8 cellular contexts compared by ENCODE assay signal in genomic region chr7:127650842-127651555, GRCh38. TPM values are rescaled to one million over a fixed set of nuclear protein-coding genes. Genes with fewer than 3 reads are reported as not detected.
DNase-seq lines count a peak whose midpoint lies in the region; ATAC-seq and TF ChIP-seq lines count a peak whose summit lies in the region.

No MANE protein-coding gene starts in this region.

- H3K4me3 ChIP-seq in HUES64 (ENCODE audit: low read length) (peak overlapping the region; percentile 99), cardiac muscle cell (peak overlapping the region; percentile 29)

- H3K36me3 ChIP-seq in HUES64 (ENCODE audit: insufficient read depth, low read length) (peaks cover 8% of the 10 kb centered on the region; the same call in 1 of the 2 replicates), cardiac muscle cell (no peaks in the 10 kb centered on the region)

- intact Hi-C loops in sciatic nerve (cut with DNase I), result no loop called here

- 45% methylated on average over 29 of the region's 29 CpGs for WGBS in HUES64

- H3K9me3 ChIP-seq in HUES64 (ENCODE audit: insufficient read depth, low read depth, low read length), result no peaks in the 10 kb centered on the region
- no peaks in the 10 kb centered on the region for H3K9me3 ChIP-seq in cardiac muscle cell (ENCODE audit: low read depth)

- ATAC-seq in sciatic nerve (peak; percentile 11), HG02678 (IDR thresholded peaks at IDR 0.05; ENCODE audit: unreplicated experiment) (no peak), GM18870 (IDR thresholded peaks at IDR 0.05; ENCODE audit: unreplicated experiment) (no peak)

- H3K4me1 ChIP-seq in HUES64 (ENCODE audit: insufficient read depth, low read length), result peaks cover 39% of the 10 kb centered on the region
- peaks cover 12% of the 10 kb centered on the region for H3K4me1 ChIP-seq in cardiac muscle cell (ENCODE audit: low read depth)

- DNase-seq in ELF-1 (ENCODE audit: low read depth, low spot score), result peak; percentile 83
- peak; percentile 27 to 31 for DNase-seq in activated T-cell treated with anti-CD3 and anti-CD28 coated beads, Interleukin-2, amount 50 U/mL, for 48 hours
- peak in 1 of 2 donors; percentile 61 for DNase-seq in cardiac muscle cell (ENCODE audit: low read depth in 1 of 2, low spot score in 1 of 2)
- DNase-seq in sciatic nerve (ENCODE audit: low spot score), result no peak
- DNase-seq in stimulated activated CD4-positive, alpha-beta T cell treated with anti-CD3 and anti-CD28 coated beads, Interleukin-4, amount 100 ng/mL, for 1 hour, result no peak

- no peaks in the 10 kb centered on the region for H3K27me3 ChIP-seq in HUES64 (ENCODE audit: insufficient read depth, low read length)
- H3K27me3 ChIP-seq in cardiac muscle cell, result no peaks in the 10 kb centered on the region

- H3K9ac ChIP-seq in HUES64 (ENCODE audit: low read depth, low read length), result peak overlapping the region; percentile 89

- TF ChIP-seq CTCF in cardiac muscle cell (IDR thresholded peaks at IDR 0.05; ENCODE audit: low read depth, low read length), result no peak

- H3K27ac ChIP-seq in HUES64 (ENCODE audit: low read depth, low read length) (peak overlapping the region; percentile 90), cardiac muscle cell (peak overlapping the region; percentile 91)

RNA-seq across cellular contexts. Expression of gene SND1, which starts 1.0 kb away (rescaled TPM):
- polyA plus RNA-seq in HUES64 (2013, experiment 1 of 2), result 123 TPM
- polyA plus RNA-seq in HUES64 (2013, experiment 2 of 2), result 130 TPM
- total RNA-seq in cardiac muscle cell (172 and 187 TPM in 2 replicates), sciatic nerve (125 TPM)
- polyA plus RNA-seq in cardiac muscle cell, result 113 and 114 TPM in 2 replicates

RNA-seq across cellular contexts. Expression of gene PAX4, which starts 33.1 kb away (rescaled TPM):
- not detected for polyA plus RNA-seq in HUES64 (2013, experiment 1 of 2)
- not detected for polyA plus RNA-seq in HUES64 (2013, experiment 2 of 2)
- total RNA-seq in cardiac muscle cell, result not detected in 2 replicates
- polyA plus RNA-seq in cardiac muscle cell, result not detected in 2 replicates
- not detected for total RNA-seq in sciatic nerve

RNA-seq across cellular contexts. Expression of gene FSCN3, which starts 57.5 kb away (rescaled TPM):
- 0.90 TPM for polyA plus RNA-seq in HUES64 (2013, experiment 1 of 2)
- polyA plus RNA-seq in HUES64 (2013, experiment 2 of 2), result 2.7 TPM
- total RNA-seq in cardiac muscle cell (1.0 and 1.1 TPM in 2 replicates), sciatic nerve (0.27 TPM)
- 0.43 and 1.8 TPM in 2 replicates for polyA plus RNA-seq in cardiac muscle cell

Comparison
In these comparisons a context has a peak if more than half of its experiments do, and no peak if none do; other contexts are left out.
1. DNase-seq: peak in ELF-1 (single experiment) and activated T-cell treated with anti-CD3 and anti-CD28 coated beads, Interleukin-2, amount 50 U/mL, for 48 hours (2 of 2); none in sciatic nerve (single experiment) and stimulated activated CD4-positive, alpha-beta T cell treated with anti-CD3 and anti-CD28 coated beads, Interleukin-4, amount 100 ng/mL, for 1 hour (single experiment).